13 cellular contexts compared by ENCODE assay signal in the genomic region with DNA sequence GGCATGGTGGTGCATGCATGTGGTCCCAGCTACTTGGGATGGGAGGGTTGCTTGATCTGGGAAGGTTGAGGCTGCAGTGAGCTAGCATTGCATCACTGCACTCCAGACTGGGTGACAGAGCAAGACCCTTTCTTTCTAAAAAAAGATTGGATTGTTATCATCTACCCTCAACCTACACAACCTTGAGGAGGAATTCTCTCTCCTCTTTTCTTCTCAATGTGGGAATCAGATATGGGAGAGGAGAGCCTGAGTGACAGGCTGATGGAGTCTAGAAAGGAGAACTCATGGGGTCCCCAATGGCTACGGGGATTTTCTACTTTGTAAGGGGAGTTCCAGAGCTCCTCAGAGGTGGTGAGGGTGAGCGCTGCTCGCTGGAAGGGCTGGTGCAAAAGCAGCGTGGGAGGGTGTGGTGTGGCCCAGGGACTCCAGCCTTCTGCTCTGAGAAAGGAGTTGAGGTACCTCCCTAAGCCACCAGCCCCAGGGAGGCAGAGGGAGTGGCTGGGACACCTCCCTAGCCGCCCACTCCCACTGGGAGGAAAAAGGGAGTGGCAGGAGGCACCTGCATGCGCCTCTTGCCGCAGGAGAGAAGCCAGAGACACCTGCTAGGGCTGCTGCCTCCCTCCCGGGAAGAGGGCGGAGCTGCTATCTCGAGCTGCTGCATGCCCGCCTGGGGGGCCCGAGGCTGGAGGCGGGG. TPM values are rescaled to one million over a fixed set of nuclear protein-coding genes. Genes with fewer than 3 reads are reported as not detected.
DNase-seq lines count a peak whose midpoint lies in the region; ATAC-seq and TF ChIP-seq lines count a peak whose summit lies in the region.
"Had no signal": no experiment of that assay in that cellular context is flagged by ENCODE, and none has a peak within 500 bp of the region (broad histone marks: within the 10 kb centered on the region; RNA-seq: fewer than 3 reads in every experiment).

No MANE protein-coding gene starts in this region.

- WGBS in right lobe of liver (ENCODE audit: insufficient coverage, low coverage, low lambda C conversion rate, missing lambda C conversion rate) = 32% methylated on average over 5 of the region's 13 CpGs

- intact Hi-C loops in right lobe of liver (cut with DNase I) (no loop called here), vagina (cut with DNase I) (no loop called here)

- no peaks in the 10 kb centered on the region for H3K36me3 ChIP-seq in BLaER1
- H3K36me3 ChIP-seq in right lobe of liver = no peaks in the 10 kb centered on the region
- no peaks in the 10 kb centered on the region for H3K36me3 ChIP-seq in vagina
- H3K36me3 ChIP-seq in MM.1S (replicated peaks; ENCODE audit: insufficient read depth, low read length) = no peaks in the 10 kb centered on the region
- H3K36me3 ChIP-seq: tibial artery had no signal

- H3K9me3 Mint-ChIP-seq in activated T-helper 17 cell treated with anti-CD3 and anti-CD28 coated beads, Interleukin-2, amount 50 U/mL, for 72 hours = no peaks in the 10 kb centered on the region

- DNase-seq in right lobe of liver (no peak), vagina (ENCODE audit: extremely low spot score in 2 of 2) (no peak), UCSD-AML1 (lab: John Stamatoyannopoulos, UW; ENCODE audit: unreplicated experiment) (no peak), MM.1S (no peak)
- DNase-seq: DND-41, left cardiac atrium, nucleus accumbens, tibial artery had no signal

- H3K4me1 ChIP-seq in BLaER1 (peaks cover 8% of the 10 kb centered on the region; the same call in 1 of the 2 replicates), right lobe of liver (no peaks in the 10 kb centered on the region), vagina (peaks cover 8% of the 10 kb centered on the region), MM.1S (ENCODE audit: low read length) (no peaks in the 10 kb centered on the region)
- H3K4me1 ChIP-seq: tibial artery had no signal

- H3K27ac ChIP-seq in BLaER1 (no peak overlapping the region), right lobe of liver (no peak overlapping the region), vagina (no peak overlapping the region), MM.1S (ENCODE audit: low read length) (no peak overlapping the region)
- H3K27ac ChIP-seq: tibial artery had no signal

- H3K27me3 Mint-ChIP-seq in activated T-helper 17 cell treated with anti-CD3 and anti-CD28 coated beads, Interleukin-2, amount 50 U/mL, for 72 hours = no peaks in the 10 kb centered on the region

- no peaks in the 10 kb centered on the region for H3K4me1 Mint-ChIP-seq in activated T-helper 17 cell treated with anti-CD3 and anti-CD28 coated beads, Interleukin-2, amount 50 U/mL, for 72 hours
- H3K4me1 Mint-ChIP-seq: brain had no signal

- TF ChIP-seq POLR2A in right lobe of liver (IDR thresholded peaks at IDR 0.05) (no peak), vagina (IDR thresholded peaks at IDR 0.05) (no peak)

- TF ChIP-seq CTCF in right lobe of liver (IDR thresholded peaks at IDR 0.05) = no peak
- TF ChIP-seq CTCF in vagina (IDR thresholded peaks at IDR 0.05) = no peak
- no peak for TF ChIP-seq CTCF in MM.1S (IDR thresholded peaks at IDR 0.05; ENCODE audit: low read length)

- H3K9me2 ChIP-seq in MM.1S (replicated peaks; ENCODE audit: insufficient read depth, low read length) = no peaks in the 10 kb centered on the region

- H3K4me3 Mint-ChIP-seq in activated T-helper 17 cell treated with anti-CD3 and anti-CD28 coated beads, Interleukin-2, amount 50 U/mL, for 72 hours = no peak overlapping the region
- H3K4me3 Mint-ChIP-seq: brain had no signal

- H3K27me3 ChIP-seq in BLaER1 (no peaks in the 10 kb centered on the region), right lobe of liver (no peaks in the 10 kb centered on the region), vagina (no peaks in the 10 kb centered on the region), MM.1S (replicated peaks; ENCODE audit: insufficient read depth, low read length) (no peaks in the 10 kb centered on the region)

- H3K9me3 ChIP-seq in BLaER1 (no peaks in the 10 kb centered on the region), right lobe of liver (no peaks in the 10 kb centered on the region), vagina (no peaks in the 10 kb centered on the region), MM.1S (replicated peaks; ENCODE audit: insufficient read depth, low read length) (no peaks in the 10 kb centered on the region)
- H3K9me3 ChIP-seq: tibial artery had no signal

- no peaks in the 10 kb centered on the region for H3F3A ChIP-seq in MM.1S (ENCODE audit: insufficient read depth, low read length)

- H4K20me1 ChIP-seq in BLaER1 = no peaks in the 10 kb centered on the region
- no peaks in the 10 kb centered on the region for H4K20me1 ChIP-seq in MM.1S (ENCODE audit: insufficient read depth, low read length)

- no peak overlapping the region for H3K27ac Mint-ChIP-seq in activated T-helper 17 cell treated with anti-CD3 and anti-CD28 coated beads, Interleukin-2, amount 50 U/mL, for 72 hours
- H3K27ac Mint-ChIP-seq: brain had no signal

- ATAC-seq in GM18907 (IDR thresholded peaks at IDR 0.05; ENCODE audit: unreplicated experiment) (peak; percentile 81), HG02759 (IDR thresholded peaks at IDR 0.05; ENCODE audit: unreplicated experiment) (peak; percentile 88), right lobe of liver (no peak)
- ATAC-seq in activated T-helper 17 cell treated with anti-CD3 and anti-CD28 coated beads, Interleukin-2, amount 50 U/mL, for 72 hours (replicated peaks) = peak; percentile 31
- ATAC-seq: left cardiac atrium had no signal

- no peak overlapping the region for H2AFZ ChIP-seq in MM.1S (ENCODE audit: low read length)

- H3K36me3 Mint-ChIP-seq in activated T-helper 17 cell treated with anti-CD3 and anti-CD28 coated beads, Interleukin-2, amount 50 U/mL, for 72 hours (ENCODE audit: low read depth) = no peaks in the 10 kb centered on the region
- H3K36me3 Mint-ChIP-seq: brain had no signal

- no peak overlapping the region for H3K9ac ChIP-seq in BLaER1
- no peak overlapping the region for H3K9ac ChIP-seq in MM.1S (ENCODE audit: low read length)

- H3K4me2 ChIP-seq in BLaER1 = 0 out of 2 replicates have a peak overlapping the region, but pooled peaks have one; percentile 19
- H3K4me2 ChIP-seq in MM.1S (ENCODE audit: low read depth, low read length) = no peak overlapping the region

- no peaks in the 10 kb centered on the region for H3K79me2 ChIP-seq in MM.1S (ENCODE audit: low read length)

- H3K4me3 ChIP-seq in BLaER1 (no peak overlapping the region), right lobe of liver (no peak overlapping the region), vagina (no peak overlapping the region), MM.1S (ENCODE audit: low read length) (no peak overlapping the region)
- H3K4me3 ChIP-seq: tibial artery had no signal

RNA-seq across cellular contexts. Expression of gene GATA3, which starts 48.4 kb away (rescaled TPM):
- 10 to 100 TPM; 14.2 to 25.2 TPM for total RNA-seq in activated T-helper 17 cell treated with anti-CD3 and anti-CD28 coated beads, Interleukin-2, amount 50 U/mL, for 72 hours
- 1 to 10 TPM in 1 of 6 experiments, under 1 TPM in 4, not detected in 1; 0.26 to 1.0 (median 0.53) TPM for total RNA-seq in right lobe of liver
- total RNA-seq in vagina = 8.6 TPM

Comparison
In these comparisons a context has a peak if more than half of its experiments do, and no peak if none do; other contexts are left out.
1. ATAC-seq: peak in GM18907 (single experiment), HG02759 (single experiment) and activated T-helper 17 cell treated with anti-CD3 and anti-CD28 coated beads, Interleukin-2, amount 50 U/mL, for 72 hours (single experiment); none in right lobe of liver (0 of 4).